1 cellular context compared by ENCODE assay signal in genomic region chr6:53321701-53322100, GRCh38.
TF ChIP-seq lines count a peak whose summit lies in the region.

No MANE protein-coding gene starts in this region.

TF ChIP-seq in GM23338, 12 proteins besides CTCF, POLR2A, EP300 and RAD21 (continued from another document):
- TF ChIP-seq, protein P1, sequence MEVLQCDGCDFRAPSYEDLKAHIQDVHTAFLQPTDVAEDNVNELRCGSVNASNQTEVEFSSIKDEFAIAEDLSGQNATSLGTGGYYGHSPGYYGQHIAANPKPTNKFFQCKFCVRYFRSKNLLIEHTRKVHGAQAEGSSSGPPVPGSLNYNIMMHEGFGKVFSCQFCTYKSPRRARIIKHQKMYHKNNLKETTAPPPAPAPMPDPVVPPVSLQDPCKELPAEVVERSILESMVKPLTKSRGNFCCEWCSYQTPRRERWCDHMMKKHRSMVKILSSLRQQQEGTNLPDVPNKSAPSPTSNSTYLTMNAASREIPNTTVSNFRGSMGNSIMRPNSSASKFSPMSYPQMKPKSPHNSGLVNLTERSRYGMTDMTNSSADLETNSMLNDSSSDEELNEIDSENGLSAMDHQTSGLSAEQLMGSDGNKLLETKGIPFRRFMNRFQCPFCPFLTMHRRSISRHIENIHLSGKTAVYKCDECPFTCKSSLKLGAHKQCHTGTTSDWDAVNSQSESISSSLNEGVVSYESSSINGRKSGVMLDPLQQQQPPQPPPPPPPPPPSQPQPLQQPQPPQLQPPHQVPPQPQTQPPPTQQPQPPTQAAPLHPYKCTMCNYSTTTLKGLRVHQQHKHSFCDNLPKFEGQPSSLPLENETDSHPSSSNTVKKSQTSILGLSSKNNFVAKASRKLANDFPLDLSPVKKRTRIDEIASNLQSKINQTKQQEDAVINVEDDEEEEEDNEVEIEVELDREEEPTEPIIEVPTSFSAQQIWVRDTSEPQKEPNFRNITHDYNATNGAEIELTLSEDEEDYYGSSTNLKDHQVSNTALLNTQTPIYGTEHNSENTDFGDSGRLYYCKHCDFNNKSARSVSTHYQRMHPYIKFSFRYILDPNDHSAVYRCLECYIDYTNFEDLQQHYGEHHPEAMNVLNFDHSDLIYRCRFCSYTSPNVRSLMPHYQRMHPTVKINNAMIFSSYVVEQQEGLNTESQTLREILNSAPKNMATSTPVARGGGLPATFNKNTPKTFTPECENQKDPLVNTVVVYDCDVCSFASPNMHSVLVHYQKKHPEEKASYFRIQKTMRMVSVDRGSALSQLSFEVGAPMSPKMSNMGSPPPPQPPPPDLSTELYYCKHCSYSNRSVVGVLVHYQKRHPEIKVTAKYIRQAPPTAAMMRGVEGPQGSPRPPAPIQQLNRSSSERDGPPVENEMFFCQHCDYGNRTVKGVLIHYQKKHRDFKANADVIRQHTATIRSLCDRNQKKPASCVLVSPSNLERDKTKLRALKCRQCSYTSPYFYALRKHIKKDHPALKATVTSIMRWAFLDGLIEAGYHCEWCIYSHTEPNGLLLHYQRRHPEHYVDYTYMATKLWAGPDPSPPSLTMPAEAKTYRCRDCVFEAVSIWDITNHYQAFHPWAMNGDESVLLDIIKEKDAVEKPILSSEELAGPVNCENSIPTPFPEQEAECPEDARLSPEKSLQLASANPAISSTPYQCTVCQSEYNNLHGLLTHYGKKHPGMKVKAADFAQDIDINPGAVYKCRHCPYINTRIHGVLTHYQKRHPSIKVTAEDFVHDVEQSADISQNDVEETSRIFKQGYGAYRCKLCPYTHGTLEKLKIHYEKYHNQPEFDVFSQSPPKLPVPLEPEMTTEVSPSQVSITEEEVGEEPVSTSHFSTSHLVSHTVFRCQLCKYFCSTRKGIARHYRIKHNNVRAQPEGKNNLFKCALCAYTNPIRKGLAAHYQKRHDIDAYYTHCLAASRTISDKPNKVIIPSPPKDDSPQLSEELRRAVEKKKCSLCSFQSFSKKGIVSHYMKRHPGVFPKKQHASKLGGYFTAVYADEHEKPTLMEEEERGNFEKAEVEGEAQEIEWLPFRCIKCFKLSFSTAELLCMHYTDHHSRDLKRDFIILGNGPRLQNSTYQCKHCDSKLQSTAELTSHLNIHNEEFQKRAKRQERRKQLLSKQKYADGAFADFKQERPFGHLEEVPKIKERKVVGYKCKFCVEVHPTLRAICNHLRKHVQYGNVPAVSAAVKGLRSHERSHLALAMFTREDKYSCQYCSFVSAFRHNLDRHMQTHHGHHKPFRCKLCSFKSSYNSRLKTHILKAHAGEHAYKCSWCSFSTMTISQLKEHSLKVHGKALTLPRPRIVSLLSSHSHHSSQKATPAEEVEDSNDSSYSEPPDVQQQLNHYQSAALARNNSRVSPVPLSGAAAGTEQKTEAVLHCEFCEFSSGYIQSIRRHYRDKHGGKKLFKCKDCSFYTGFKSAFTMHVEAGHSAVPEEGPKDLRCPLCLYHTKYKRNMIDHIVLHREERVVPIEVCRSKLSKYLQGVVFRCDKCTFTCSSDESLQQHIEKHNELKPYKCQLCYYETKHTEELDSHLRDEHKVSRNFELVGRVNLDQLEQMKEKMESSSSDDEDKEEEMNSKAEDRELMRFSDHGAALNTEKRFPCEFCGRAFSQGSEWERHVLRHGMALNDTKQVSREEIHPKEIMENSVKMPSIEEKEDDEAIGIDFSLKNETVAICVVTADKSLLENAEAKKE (CRISPR knock-in tag; IDR thresholded peaks at IDR 0.05) = no peak
- TF ChIP-seq STAT1 (IDR thresholded peaks at IDR 0.05; ENCODE audit: unreplicated experiment) (no peak), POLR2AphosphoS5 (IDR thresholded peaks at IDR 0.05; ENCODE audit: low read depth) (no peak), ZNF331 (CRISPR knock-in tag; IDR thresholded peaks at IDR 0.05; ENCODE audit: low read depth) (no peak), EZH2phosphoT487 (IDR thresholded peaks at IDR 0.05; ENCODE audit: unreplicated experiment) (no peak), ZNF114 (CRISPR knock-in tag; IDR thresholded peaks at IDR 0.05) (no peak), JUNB (IDR thresholded peaks at IDR 0.05; ENCODE audit: unreplicated experiment) (no peak), REST (IDR thresholded peaks at IDR 0.05; ENCODE audit: unreplicated experiment) (no peak), EZH2 (IDR thresholded peaks at IDR 0.05; ENCODE audit: low read depth, unreplicated experiment) (no peak)
- TF ChIP-seq, protein P2, sequence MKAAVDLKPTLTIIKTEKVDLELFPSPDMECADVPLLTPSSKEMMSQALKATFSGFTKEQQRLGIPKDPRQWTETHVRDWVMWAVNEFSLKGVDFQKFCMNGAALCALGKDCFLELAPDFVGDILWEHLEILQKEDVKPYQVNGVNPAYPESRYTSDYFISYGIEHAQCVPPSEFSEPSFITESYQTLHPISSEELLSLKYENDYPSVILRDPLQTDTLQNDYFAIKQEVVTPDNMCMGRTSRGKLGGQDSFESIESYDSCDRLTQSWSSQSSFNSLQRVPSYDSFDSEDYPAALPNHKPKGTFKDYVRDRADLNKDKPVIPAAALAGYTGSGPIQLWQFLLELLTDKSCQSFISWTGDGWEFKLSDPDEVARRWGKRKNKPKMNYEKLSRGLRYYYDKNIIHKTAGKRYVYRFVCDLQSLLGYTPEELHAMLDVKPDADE (IDR thresholded peaks at IDR 0.05) = no peak
